ENCODE assay signal across 8 cellular contexts in genomic region chr3:66220066-66220465, GRCh38. TPM values are rescaled to one million over a fixed set of nuclear protein-coding genes. Genes with fewer than 3 reads are reported as not detected.
DNase-seq lines count a peak whose midpoint lies in the region; ATAC-seq and TF ChIP-seq lines count a peak whose summit lies in the region.

No MANE protein-coding gene starts in this region.

- no peaks in the 10 kb centered on the region for H3K9me3 ChIP-seq in tibial artery

- H3K27me3 Mint-ChIP-seq in activated T-cell treated with anti-CD3 and anti-CD28 coated beads, Interleukin-2, amount 50 U/mL, for 4 hours (ENCODE audit: low read depth) = peaks cover 6% of the 10 kb centered on the region
- no peaks in the 10 kb centered on the region for H3K27me3 Mint-ChIP-seq in activated T-helper 17 cell treated with anti-CD3 and anti-CD28 coated beads, Interleukin-2, amount 50 U/mL, for 72 hours

- H3K4me3 ChIP-seq in tibial artery = peak overlapping the region; percentile 68 to 77

- peaks cover 41% of the 10 kb centered on the region for H3K4me1 Mint-ChIP-seq in activated T-cell treated with anti-CD3 and anti-CD28 coated beads, Interleukin-2, amount 50 U/mL, for 4 hours (ENCODE audit: low read depth)
- peaks cover 34% of the 10 kb centered on the region for H3K4me1 Mint-ChIP-seq in activated T-helper 17 cell treated with anti-CD3 and anti-CD28 coated beads, Interleukin-2, amount 50 U/mL, for 72 hours

- intact Hi-C loops in tibial artery (cut with DNase I; ENCODE audit: low total_unique reads) = no loop called here

- peak overlapping the region; percentile 89 for H3K27ac Mint-ChIP-seq in activated T-helper 17 cell treated with anti-CD3 and anti-CD28 coated beads, Interleukin-2, amount 50 U/mL, for 72 hours

- H3K4me3 Mint-ChIP-seq in activated T-cell treated with anti-CD3 and anti-CD28 coated beads, Interleukin-2, amount 50 U/mL, for 4 hours = peak overlapping the region; percentile 55
- peak overlapping the region; percentile 98 for H3K4me3 Mint-ChIP-seq in activated T-helper 17 cell treated with anti-CD3 and anti-CD28 coated beads, Interleukin-2, amount 50 U/mL, for 72 hours

- H3K36me3 Mint-ChIP-seq in activated T-cell treated with anti-CD3 and anti-CD28 coated beads, Interleukin-2, amount 50 U/mL, for 4 hours (ENCODE audit: insufficient read depth) = peaks cover 21% of the 10 kb centered on the region
- H3K36me3 Mint-ChIP-seq in activated T-helper 17 cell treated with anti-CD3 and anti-CD28 coated beads, Interleukin-2, amount 50 U/mL, for 72 hours (ENCODE audit: low read depth) = peaks cover 46% of the 10 kb centered on the region

- ATAC-seq in activated T-cell treated with anti-CD3 and anti-CD28 coated beads, Interleukin-2, amount 50 U/mL, for 4 hours = no peak
- no peak for ATAC-seq in activated T-helper 17 cell treated with anti-CD3 and anti-CD28 coated beads, Interleukin-2, amount 50 U/mL, for 72 hours (replicated peaks)
- ATAC-seq in GM21381 (IDR thresholded peaks at IDR 0.05; ENCODE audit: unreplicated experiment) = no peak

- H3K36me3 ChIP-seq in tibial artery = peaks cover 0 to under 1% (median 0%) of the 10 kb centered on the region in 3 donors

- TF ChIP-seq CTCF in tibial artery (IDR thresholded peaks at IDR 0.05) = no peak

- H3K4me1 ChIP-seq in tibial artery = peaks cover 0 to 13% (median 6%) of the 10 kb centered on the region in 4 donors

- no peaks in the 10 kb centered on the region for H3K9me3 Mint-ChIP-seq in activated T-cell treated with anti-CD3 and anti-CD28 coated beads, Interleukin-2, amount 50 U/mL, for 4 hours
- no peaks in the 10 kb centered on the region for H3K9me3 Mint-ChIP-seq in activated T-helper 17 cell treated with anti-CD3 and anti-CD28 coated beads, Interleukin-2, amount 50 U/mL, for 72 hours

- no peaks in the 10 kb centered on the region for H3K27me3 ChIP-seq in tibial artery

- DNase-seq in activated T-cell treated with anti-CD3 and anti-CD28 coated beads, Interleukin-2, amount 50 U/mL, for 4 hours = no peak
- no peak for DNase-seq in activated T-cell treated with anti-CD3 and anti-CD28 coated beads, Interleukin-2, amount 50 U/mL, for 1 hour
- DNase-seq in left kidney (ENCODE audit: low read depth, low spot score) (peak; percentile 21), tibial artery (no peak), SW 1271 (lab: John Stamatoyannopoulos, UW) (no peak), ureter (ENCODE audit: low spot score) (no peak)

- H3K27ac ChIP-seq in tibial artery = peak overlapping the region; percentile 81 to 85

RNA-seq across cellular contexts. Expression of gene SLC25A26, which starts 0.7 kb away (rescaled TPM):
- total RNA-seq in activated T-cell treated with anti-CD3 and anti-CD28 coated beads, Interleukin-2, amount 50 U/mL, for 4 hours = 10 to 100 TPM; 19.3 to 31.4 (median 31.1) TPM
- total RNA-seq in activated T-helper 17 cell treated with anti-CD3 and anti-CD28 coated beads, Interleukin-2, amount 50 U/mL, for 72 hours = 10 to 100 TPM; 27.1 to 32.6 TPM
- total RNA-seq in ureter = 21.3 TPM
